2 cellular contexts compared by ENCODE assay signal in genomic region chr17:40484285-40484972, GRCh38.
TF ChIP-seq lines count a peak whose summit lies in the region.

No MANE protein-coding gene starts in this region.

TF ChIP-seq in A549, 52 proteins besides CTCF, POLR2A, EP300 and RAD21 (continued from another document):
- TF ChIP-seq ZFP36 (IDR thresholded peaks at IDR 0.05; ENCODE audit: borderline replicate concordance, partially characterized antibody) (no peak), KDM5A (IDR thresholded peaks at IDR 0.05) (no peak), FOSB (CRISPR knock-in tag; IDR thresholded peaks at IDR 0.05) (no peak), ELK1 (IDR thresholded peaks at IDR 0.05; ENCODE audit: low read depth, low read length) (no peak), HOXB13 (CRISPR knock-in tag; IDR thresholded peaks at IDR 0.05; ENCODE audit: low read depth) (peak; percentile 30), HOXB5 (CRISPR knock-in tag; IDR thresholded peaks at IDR 0.05) (peak; percentile 60), RARB (CRISPR knock-in tag; IDR thresholded peaks at IDR 0.05) (no peak; the same call in 1 of the 2 replicates), KDM1A (IDR thresholded peaks at IDR 0.05; ENCODE audit: low read depth) (no peak), MAX (IDR thresholded peaks at IDR 0.05) (no peak; the same call in 1 of the 2 replicates), RFX5 (IDR thresholded peaks at IDR 0.05) (no peak), JUN (IDR thresholded peaks at IDR 0.05) (peak in 1 of 2 experiments; percentile 10; a peak in 3 of 5 replicates), EHF (CRISPR knock-in tag; IDR thresholded peaks at IDR 0.05) (no peak; the same call in 1 of the 2 replicates), POLR2AphosphoS2 (conservative IDR thresholded peaks at IDR 0.05; ENCODE audit: low read length) (peak; percentile 83; the same call in 1 of the 2 replicates), ZNF302 (CRISPR knock-in tag; IDR thresholded peaks at IDR 0.05) (no peak), PBX3 (IDR thresholded peaks at IDR 0.05) (no peak), CHD2 (IDR thresholded peaks at IDR 0.05; ENCODE audit: low read length, partially characterized antibody) (no peak), NFE2L2 (conservative IDR thresholded peaks at IDR 0.05; ENCODE audit: low read length) (no peak), SREBF2 (IDR thresholded peaks at IDR 0.05) (no peak), HOXA7 (CRISPR knock-in tag; IDR thresholded peaks at IDR 0.05) (peak; percentile 36; the same call in 1 of the 2 replicates), HES2 (IDR thresholded peaks at IDR 0.05) (no peak), HEYL (CRISPR knock-in tag; IDR thresholded peaks at IDR 0.05) (no peak), ZC3H11A (IDR thresholded peaks at IDR 0.05) (no peak), GATA3 (IDR thresholded peaks at IDR 0.05; ENCODE audit: borderline replicate concordance) (no peak), ATOH8 (CRISPR knock-in tag; IDR thresholded peaks at IDR 0.05; ENCODE audit: low read depth) (peak; percentile 58), RNF2 (IDR thresholded peaks at IDR 0.05; ENCODE audit: borderline replicate concordance, low read depth) (no peak), HMGXB4 (CRISPR knock-in tag; IDR thresholded peaks at IDR 0.05; ENCODE audit: borderline replicate concordance) (no peak), BCL3 (IDR thresholded peaks at IDR 0.05) (0 out of 3 replicates have a peak, but pooled peaks have one; percentile 14), RCOR1 (IDR thresholded peaks at IDR 0.05; ENCODE audit: low read depth, low read length) (no peak), CBX2 (IDR thresholded peaks at IDR 0.05; ENCODE audit: borderline replicate concordance, low read depth) (no peak), ESRRA (IDR thresholded peaks at IDR 0.05; ENCODE audit: borderline replicate concordance, low read length) (no peak), ZSCAN20 (CRISPR knock-in tag; IDR thresholded peaks at IDR 0.05) (peak; percentile 47; the same call in 1 of the 2 replicates), CEBPB (IDR thresholded peaks at IDR 0.05) (no peak)

TF ChIP-seq in HCT116, 20 proteins besides CTCF, POLR2A, EP300 and RAD21 (continued from another document):
- TF ChIP-seq ZBTB33 (IDR thresholded peaks at IDR 0.05; ENCODE audit: extremely low read depth, insufficient replicate concordance, low read length) (no peak), CEBPB (IDR thresholded peaks at IDR 0.05; ENCODE audit: low read depth) (no peak), REST (IDR thresholded peaks at IDR 0.05; ENCODE audit: low read depth) (no peak), CBX3 (IDR thresholded peaks at IDR 0.05; ENCODE audit: low read depth) (no peak), ATF3 (IDR thresholded peaks at IDR 0.05) (no peak), EZH2 (IDR thresholded peaks at IDR 0.05) (no peak), SIN3A (IDR thresholded peaks at IDR 0.05; ENCODE audit: low read depth) (no peak), EGR1 (IDR thresholded peaks at IDR 0.05; ENCODE audit: low read depth) (no peak), POLR2AphosphoS5 (IDR thresholded peaks at IDR 0.05; ENCODE audit: low read depth, low read length) (no peak), MAX (IDR thresholded peaks at IDR 0.05) (no peak), JUND (IDR thresholded peaks at IDR 0.05) (no peak)
